ENCODE assay signal across 12 cellular contexts in the genomic region with DNA sequence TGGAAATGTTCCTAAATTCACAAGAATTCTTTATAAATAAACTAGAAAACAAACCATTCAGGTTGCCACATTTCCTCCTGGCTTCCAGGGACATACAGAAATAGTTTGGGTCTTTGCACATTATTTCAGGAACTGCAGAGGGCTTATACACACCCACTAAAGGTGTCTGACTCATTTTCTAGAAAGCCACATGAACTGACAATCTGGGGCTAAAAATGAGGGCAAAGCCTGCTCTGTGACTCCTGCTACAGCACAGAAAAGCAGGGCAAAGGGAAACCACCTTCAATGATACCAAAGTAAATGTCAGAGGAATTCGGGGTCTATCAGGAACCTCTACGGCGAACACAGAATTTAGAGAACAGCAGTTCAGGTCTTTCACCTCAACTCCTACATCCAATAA.
DNase-seq lines count a peak whose midpoint lies in the region; ATAC-seq and TF ChIP-seq lines count a peak whose summit lies in the region.
"Had no signal": no experiment of that assay in that cellular context is flagged by ENCODE, and none has a peak within 500 bp of the region (broad histone marks: within the 10 kb centered on the region; RNA-seq: fewer than 3 reads in every experiment).

No MANE protein-coding gene starts in this region.

- peak; percentile 14 for DNase-seq in stimulated activated CD4-positive, alpha-beta T cell treated with anti-CD3 and anti-CD28 coated beads, Interleukin-15, amount 100 ng/mL, for 24 hours
- DNase-seq in stimulated activated CD4-positive, alpha-beta T cell treated with anti-CD3 and anti-CD28 coated beads, Interleukin-2, amount 100 ng/mL, for 48 hours: no peak
- peak in 1 of 34 experiments; percentile 8 for DNase-seq in T-cell
- no peak for DNase-seq in chondrocyte (ENCODE audit: low spot score)
- DNase-seq in NCI-H1694 treated with DMSO at 0.1 percent for 48 hours (lab: John Stamatoyannopoulos, UW): no peak
- no peak for DNase-seq in activated CD8-positive, alpha-beta memory T cell treated with anti-CD3 and anti-CD28 coated beads, Interleukin-2, amount 50 U/mL, for 48 hours
- DNase-seq in NCI-H748 treated with DMSO at 0.1 percent for 48 hours (lab: John Stamatoyannopoulos, UW): no peak
- DNase-seq: activated CD4-positive, CD25-positive, alpha-beta regulatory T cell treated with anti-CD3 and anti-CD28 coated beads, Interleukin-2, amount 50 U/mL, for 72 hours; HCEC 1CT had no signal

- ATAC-seq in T-cell (replicated peaks in 1 of 4): peak; percentile 24 to 63 (median 58)

- H3K4me1 Mint-ChIP-seq in T-cell (peaks cover 46 to 84% (median 76%) of the 10 kb centered on the region in 3 donors), chondrocyte (ENCODE audit: low read depth) (peaks cover 62% of the 10 kb centered on the region)

- H3K36me3 Mint-ChIP-seq in T-cell (peaks cover 31% of the 10 kb centered on the region), chondrocyte (ENCODE audit: low read depth) (no peaks in the 10 kb centered on the region)

- CTCF ChIA-PET in T-cell (lab: Charles Lee): no interaction called here

- no peak for TF ChIP-seq CTCF in chondrocyte (IDR thresholded peaks at IDR 0.05)

- H3K9me3 Mint-ChIP-seq in T-cell (no peaks in the 10 kb centered on the region), chondrocyte (ENCODE audit: low read depth) (peaks cover 10% of the 10 kb centered on the region)
- H3K9me3 Mint-ChIP-seq: central memory CD8-positive, alpha-beta T cell had no signal

- H3K27ac Mint-ChIP-seq in T-cell (peak overlapping the region; percentile 28 to 36), chondrocyte (ENCODE audit: unreplicated experiment) (peak overlapping the region; percentile 89)
- H3K27ac Mint-ChIP-seq: B cell had no signal

- H3K27me3 Mint-ChIP-seq in T-cell (no peaks in the 10 kb centered on the region), chondrocyte (ENCODE audit: low read depth) (no peaks in the 10 kb centered on the region)
- H3K27me3 Mint-ChIP-seq: B cell; central memory CD8-positive, alpha-beta T cell had no signal

- H3K27ac ChIP-seq in temporal lobe (ENCODE audit: low read depth, low read length): peak overlapping the region; percentile 7

- POLR2A ChIA-PET in T-cell (lab: Charles Lee): interaction anchor here in 1 of 2 donors (0.9 kb wide), 1 partner anchor 88 kb away, joined by 3 read pairs; no protein-coding TSS in a partner anchor

- H3K4me3 Mint-ChIP-seq in T-cell (no peak overlapping the region), chondrocyte (ENCODE audit: unreplicated experiment) (peak overlapping the region; percentile 27)
- H3K4me3 Mint-ChIP-seq: B cell; central memory CD8-positive, alpha-beta T cell had no signal
